In genomic region chr1:212132040-212132439, GRCh38 we compare ENCODE assay signal across 17 cellular contexts.
DNase-seq lines count a peak whose midpoint lies in the region; ATAC-seq, FAIRE-seq and TF ChIP-seq lines count a peak whose summit lies in the region.
"Had no signal": no experiment of that assay in that cellular context is flagged by ENCODE, and none has a peak within 500 bp of the region (broad histone marks: within the 10 kb centered on the region; RNA-seq: fewer than 3 reads in every experiment).

No MANE protein-coding gene starts in this region.

- H3K36me3 Mint-ChIP-seq in activated naive CD4-positive, alpha-beta T cell treated with anti-CD3 and anti-CD28 coated beads, Interleukin-2, amount 50 U/mL, for 72 hours, result peaks cover 11 to 35% of the 10 kb centered on the region in 2 donors

- H3K4me3 ChIP-seq in HepG2 (replicated peaks in 1 of 3; ENCODE audit: insufficient read depth in 1 of 3, low read depth in 2 of 3, low read length in 3 of 3), result no peak overlapping the region
- H3K4me3 ChIP-seq: esophagus squamous epithelium, right atrium auricular region had no signal

- no peak overlapping the region for H2AFZ ChIP-seq in HepG2 (ENCODE audit: low read length)

- DNase-seq in activated naive CD4-positive, alpha-beta T cell treated with anti-CD3 and anti-CD28 coated beads, Interleukin-2, amount 50 U/mL, for 72 hours (ENCODE audit: low spot score in 2 of 2), result no peak
- no peak for DNase-seq in activated naive CD4-positive, alpha-beta T cell treated with Interleukin-2 at 50 U/mL for 16 hours
- peak; percentile 35 for DNase-seq in RCC 7860 (ENCODE audit: low spot score)
- DNase-seq in foreskin keratinocyte, result no peak
- DNase-seq in stimulated activated naive CD8-positive, alpha-beta T cell treated with anti-CD3 and anti-CD28 coated beads, Interleukin-15, Interleukin-2, amounts not matched to agents 100 U/mL and 50 U/mL, for 24 hours, result peak; percentile 18
- DNase-seq in midbrain (lab: John Stamatoyannopoulos, UW), result no peak
- no peak for DNase-seq in HepG2 (ENCODE audit: low spot score)
- DNase-seq: AML-193, COR-L47, esophagus squamous epithelium, head of caudate nucleus, NCI-H187 treated with DMSO at 0.1 percent for 48 hours, NCI-H446 had no signal

- no peak overlapping the region for H3K27ac Mint-ChIP-seq in activated naive CD4-positive, alpha-beta T cell treated with anti-CD3 and anti-CD28 coated beads, Interleukin-2, amount 50 U/mL, for 72 hours
- H3K27ac Mint-ChIP-seq: activated naive CD8-positive, alpha-beta T cell had no signal

- WGBS in HepG2 (ENCODE audit: low lambda C conversion rate), result no CpG with 5 or more reads among the region's 1 CpG

- no TSS peak for BruUV-seq in HepG2 (replicated peaks; lab: Mats Ljungman, UMichigan)

- no peak for TF ChIP-seq RAD21 in HepG2 (CRISPR knock-in tag; IDR thresholded peaks at IDR 0.05)

- in situ Hi-C loops in HepG2 (cut with HindIII; ENCODE audit: extremely low pct_ligation_motif_present, low pct_unique_long_range_greater_than_20kb), result no loop called here

- no peak overlapping the region for H3K9ac ChIP-seq in HepG2 (ENCODE audit: insufficient read depth, low read depth, low read length)

- H3K27me3 ChIP-seq in foreskin keratinocyte (no peaks in the 10 kb centered on the region), HepG2 (ENCODE audit: control insufficient read depth in 1 of 2, insufficient read depth in 2 of 2, low read length in 2 of 2) (no peaks in the 10 kb centered on the region)
- H3K27me3 ChIP-seq: esophagus squamous epithelium, right atrium auricular region had no signal

- TF ChIP-seq CTCF in foreskin keratinocyte (conservative IDR thresholded peaks at IDR 0.05) (no peak), HepG2 (CRISPR knock-in tag; IDR thresholded peaks at IDR 0.05) (no peak)

- no peaks in the 10 kb centered on the region for H3K4me1 ChIP-seq in foreskin keratinocyte
- peaks cover 7% of the 10 kb centered on the region; the same call in 1 of the 2 replicates for H3K4me1 ChIP-seq in HepG2 (ENCODE audit: insufficient read depth, low read length)
- H3K4me1 ChIP-seq: esophagus squamous epithelium, right atrium auricular region had no signal

- H3K27ac ChIP-seq in foreskin keratinocyte, result no peak overlapping the region
- no peak overlapping the region for H3K27ac ChIP-seq in HepG2 (ENCODE audit: extremely low read length, insufficient read depth, low read length)
- H3K27ac ChIP-seq: esophagus squamous epithelium, right atrium auricular region had no signal

- ATAC-seq in activated naive CD4-positive, alpha-beta T cell treated with anti-CD3 and anti-CD28 coated beads, Interleukin-2, amount 50 U/mL, for 72 hours, result peak; percentile 81 to 95
- ATAC-seq in foreskin keratinocyte, result peak; percentile 33
- peak; percentile 79 for ATAC-seq in stimulated activated naive CD8-positive, alpha-beta T cell treated with anti-CD3 and anti-CD28 coated beads, Interleukin-15, Interleukin-2, amounts not matched to agents 100 U/mL and 50 U/mL, for 24 hours
- no peak for ATAC-seq in HepG2
- ATAC-seq: Right ventricle myocardium inferior had no signal

- CTCF ChIA-PET in HepG2 (lab: Yijun Ruan, JAX; ENCODE audit: low intra/inter-chr PET ratio, low total read pairs), result no interaction called here

- H3K36me3 ChIP-seq in HepG2 (replicated peaks in 1 of 2; ENCODE audit: control insufficient read depth in 1 of 2, insufficient read depth in 2 of 2, low read length in 2 of 2), result 0 out of 5 replicates have a peak, but pooled peaks cover 0 to 1% of the 10 kb centered on the region in 2 experiments
- H3K36me3 ChIP-seq: esophagus squamous epithelium, right atrium auricular region had no signal

- H3K4me2 ChIP-seq in HepG2 (ENCODE audit: low read depth, low read length), result no peak overlapping the region

- no peaks in the 10 kb centered on the region for H4K20me1 ChIP-seq in HepG2 (ENCODE audit: insufficient read depth, low read length)

- POLR2A ChIA-PET in HepG2 (lab: Yijun Ruan, JAX), result no interaction called here

- FAIRE-seq in RCC 7860 (lab: Jason Lieb, UNC) (no peak), HepG2 (lab: Jason Lieb, UNC) (no peak)
- FAIRE-seq: islet of Langerhans had no signal

- no peak for TF ChIP-seq EP300 in HepG2 (IDR thresholded peaks at IDR 0.05; ENCODE audit: low read depth in 2 of 2, low read length in 2 of 2)
- no peak for TF ChIP-seq EP300 in HepG2 (CRISPR knock-in tag; IDR thresholded peaks at IDR 0.05; ENCODE audit: borderline replicate concordance)

- no peaks in the 10 kb centered on the region for H3K9me3 Mint-ChIP-seq in activated naive CD4-positive, alpha-beta T cell treated with anti-CD3 and anti-CD28 coated beads, Interleukin-2, amount 50 U/mL, for 72 hours

- intact Hi-C loops in HepG2 (cut with micrococcal nuclease; ENCODE audit: unreplicated experiment), result no loop called here

- H3K79me2 ChIP-seq in HepG2 (ENCODE audit: insufficient read depth, low read length), result no peaks in the 10 kb centered on the region

- H3K9me3 ChIP-seq in HepG2 (ENCODE audit: low read length), result no peaks in the 10 kb centered on the region
- H3K9me3 ChIP-seq: esophagus squamous epithelium, right atrium auricular region had no signal

- TF ChIP-seq POLR2A in HepG2 (IDR thresholded peaks at IDR 0.05; ENCODE audit: insufficient read depth in 1 of 2, low read depth in 2 of 2, low read length in 2 of 2), result no peak

TF ChIP-seq in HepG2, 621 proteins besides CTCF, POLR2A, EP300 and RAD21:
- no peak for TF ChIP-seq FOXK2 (IDR thresholded peaks at IDR 0.05)
- TF ChIP-seq ZC3H13 (CRISPR knock-in tag; IDR thresholded peaks at IDR 0.05), result no peak
- TF ChIP-seq IKZF4 (CRISPR knock-in tag; IDR thresholded peaks at IDR 0.05; ENCODE audit: borderline replicate concordance, low read depth, not compliant biosample characterization), result no peak
- TF ChIP-seq JARID2 (CRISPR knock-in tag; IDR thresholded peaks at IDR 0.05; ENCODE audit: insufficient replicate concordance), result no peak
- TF ChIP-seq RFXAP (CRISPR knock-in tag; IDR thresholded peaks at IDR 0.05; ENCODE audit: borderline replicate concordance), result no peak
- TF ChIP-seq SAP130 (CRISPR knock-in tag; IDR thresholded peaks at IDR 0.05; ENCODE audit: low read depth), result no peak

Comparison
In these comparisons a context has a peak if more than half of its experiments do, and no peak if none do; other contexts are left out.
1. DNase-seq: peak in RCC 7860 (single experiment) and stimulated activated naive CD8-positive, alpha-beta T cell treated with anti-CD3 and anti-CD28 coated beads, Interleukin-15, Interleukin-2, amounts not matched to agents 100 U/mL and 50 U/mL, for 24 hours (single experiment); none in activated naive CD4-positive, alpha-beta T cell treated with anti-CD3 and anti-CD28 coated beads, Interleukin-2, amount 50 U/mL, for 72 hours (0 of 2), activated naive CD4-positive, alpha-beta T cell treated with Interleukin-2 at 50 U/mL for 16 hours (single experiment), foreskin keratinocyte (0 of 2), midbrain (single experiment) and HepG2 (single experiment).